Comparison of ENCODE assay signal across 21 cellular contexts in the genomic region with DNA sequence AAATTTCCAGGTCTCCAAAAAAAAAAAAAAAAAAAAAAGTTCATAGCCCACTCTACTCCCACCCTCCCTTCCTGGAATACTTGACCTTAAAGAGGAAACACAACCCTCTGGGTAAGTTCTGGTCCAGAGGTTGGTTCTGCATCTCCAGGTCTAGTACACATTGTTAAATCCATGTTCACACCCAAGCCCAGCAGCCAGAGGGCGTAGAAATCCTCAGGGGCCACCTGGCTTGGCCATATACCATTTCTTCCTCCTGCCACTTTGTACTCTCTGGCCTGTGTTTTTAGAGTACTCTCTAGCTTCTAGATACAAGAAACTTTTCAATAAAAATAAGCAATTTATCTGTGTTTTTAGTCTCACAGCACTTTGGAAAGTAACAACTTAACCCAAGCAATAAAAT.
"Had no signal": no experiment of that assay in that cellular context is flagged by ENCODE, and none has a peak within 500 bp of the region (broad histone marks: within the 10 kb centered on the region; RNA-seq: fewer than 3 reads in every experiment).

No MANE protein-coding gene starts in this region.

- H3K27me3 Mint-ChIP-seq: naive B cell, progenitor cell of endocrine pancreas had no signal

- H3K4me3 ChIP-seq: colonic mucosa, left ventricle myocardium inferior, lower lobe of right lung, pancreas had no signal

- H3K36me3 Mint-ChIP-seq: immature natural killer cell, naive B cell had no signal

- H3K4me1 Mint-ChIP-seq: immature natural killer cell, memory B cell, naive B cell, nephron had no signal

- H3K4me1 ChIP-seq: colonic mucosa, foreskin keratinocyte, left ventricle myocardium inferior, lower lobe of right lung, pancreas had no signal

- H3K4me3 Mint-ChIP-seq: immature natural killer cell, memory B cell, naive B cell, nephron had no signal

- H3K27ac Mint-ChIP-seq: immature natural killer cell, memory B cell, naive B cell, nephron, progenitor cell of endocrine pancreas had no signal

- H3K9me3 ChIP-seq: colonic mucosa, left ventricle myocardium inferior, lower lobe of right lung, pancreas had no signal

- H3K36me3 ChIP-seq: colonic mucosa had no signal

- DNase-seq: colonic mucosa; dermis blood vessel endothelial cell; foreskin keratinocyte; hippocampal formation; immature natural killer cell; left ventricle myocardium inferior; lower lobe of right lung; midbrain; naive B cell; occipital lobe; pancreas; right cardiac atrium; small intestine; stimulated activated CD4-positive, alpha-beta T cell treated with anti-CD3 and anti-CD28 coated beads, Interleukin-12 subunit alpha, Interleukin-12 subunit beta, amount 100 ng/mL, for 4 hours; stimulated activated naive CD4-positive, alpha-beta T cell; trophoblast cell had no signal

- H3K9me3 Mint-ChIP-seq: immature natural killer cell, memory B cell, naive B cell had no signal

- FAIRE-seq: endothelial cell of umbilical vein, keratinocyte, pancreas, small intestine had no signal

- ATAC-seq: foreskin keratinocyte, lower lobe of right lung, pancreas, right cardiac atrium had no signal

- H3K27me3 ChIP-seq: colonic mucosa, foreskin keratinocyte, pancreas had no signal

- H3K27ac ChIP-seq: colonic mucosa, foreskin keratinocyte, left ventricle myocardium inferior, lower lobe of right lung, pancreas had no signal
